In genomic region chr2:160317113-160318099, GRCh38 we compare ENCODE assay signal across 12 cellular contexts.
A peak's percentile ranks its signal among the peaks of the same experiment; 100 is the strongest.
DNase-seq lines count a peak whose midpoint lies in the region; ATAC-seq and TF ChIP-seq lines count a peak whose summit lies in the region.
"Had no signal": no experiment of that assay in that cellular context is flagged by ENCODE, and none has a peak within 500 bp of the region (broad histone marks: within the 10 kb centered on the region; RNA-seq: fewer than 3 reads in every experiment).

No MANE protein-coding gene starts in this region.

- H3K27me3 ChIP-seq in HAP-1 (ENCODE audit: low read depth), result no peaks in the 10 kb centered on the region
- no peaks in the 10 kb centered on the region for H3K27me3 ChIP-seq in ascending aorta
- no peaks in the 10 kb centered on the region for H3K27me3 ChIP-seq in sigmoid colon
- no peaks in the 10 kb centered on the region for H3K27me3 ChIP-seq in foreskin keratinocyte

- no peak overlapping the region for H3K4me3 ChIP-seq in HAP-1
- no peak overlapping the region for H3K4me3 ChIP-seq in ascending aorta
- no peak overlapping the region for H3K4me3 ChIP-seq in sigmoid colon
- H3K4me3 ChIP-seq: PC-9 had no signal

- TF ChIP-seq CTCF in ascending aorta (IDR thresholded peaks at IDR 0.05) (no peak), sigmoid colon (IDR thresholded peaks at IDR 0.05) (no peak), foreskin keratinocyte (conservative IDR thresholded peaks at IDR 0.05) (no peak)

- WGBS in sigmoid colon, 2 donors, result 83 to 90% methylated on average over 7 of the region's 7 CpGs

- peak overlapping the region; percentile 32 to 46 for H3K27ac ChIP-seq in ascending aorta
- peak overlapping the region in 3 of 4 donors; percentile 8 to 54 (median 21) for H3K27ac ChIP-seq in sigmoid colon
- H3K27ac ChIP-seq in foreskin keratinocyte, result no peak overlapping the region
- H3K27ac ChIP-seq: PC-9 had no signal

- ATAC-seq in left ventricle myocardium superior (peak; percentile 67), HG03108 (IDR thresholded peaks at IDR 0.05; ENCODE audit: unreplicated experiment) (no peak), GM21576 (IDR thresholded peaks at IDR 0.05; ENCODE audit: unreplicated experiment) (no peak), foreskin keratinocyte (no peak)

- no peak for TF ChIP-seq EP300 in sigmoid colon (IDR thresholded peaks at IDR 0.05)

- intact Hi-C loops in ascending aorta (cut with DNase I) (loop anchor here (5.0 kb wide), 1 partner anchor 205 kb away; no protein-coding TSS in a partner anchor), left ventricle myocardium superior (cut with micrococcal nuclease) (no loop called here), sigmoid colon (cut with DNase I) (no loop called here)

- DNase-seq in HAP-1 (ENCODE audit: low spot score in 2 of 2) (peak; percentile 49 to 82), ascending aorta (ENCODE audit: low spot score in 2 of 2) (no peak), left ventricle myocardium superior (no peak), sigmoid colon (no peak), foreskin keratinocyte (no peak), NOMO-1 treated with DMSO at 0.1 percent for 48 hours (lab: John Stamatoyannopoulos, UW; ENCODE audit: unreplicated experiment) (no peak)
- DNase-seq: activated CD4-positive, alpha-beta T cell treated with anti-CD3 and anti-CD28 coated beads, Interleukin-2, amount 50 U/mL, for 48 hours; activated naive CD4-positive, alpha-beta T cell treated with anti-CD3 and anti-CD28 coated beads for 36 hours; NCI-H187 treated with DMSO at 0.1 percent for 48 hours; PC-9 had no signal

- H3K36me3 ChIP-seq in HAP-1 (replicated peaks) (no peaks in the 10 kb centered on the region), ascending aorta (peaks cover 0 to 7% of the 10 kb centered on the region in 2 donors), sigmoid colon (peaks cover 0 to 8% (median 0%) of the 10 kb centered on the region in 4 donors)

- peaks cover 15% of the 10 kb centered on the region for H3K4me1 ChIP-seq in HAP-1
- peaks cover 5 to 28% of the 10 kb centered on the region in 2 donors for H3K4me1 ChIP-seq in ascending aorta
- H3K4me1 ChIP-seq in sigmoid colon, result peaks cover 0 to 55% (median 45%) of the 10 kb centered on the region in 4 donors
- H3K4me1 ChIP-seq in foreskin keratinocyte, result peaks cover 34% of the 10 kb centered on the region

- in situ Hi-C loops in HAP-1 (cut with MboI; ENCODE audit: low sequenced_read_pairs), result no loop called here

- TF ChIP-seq POLR2A in sigmoid colon (IDR thresholded peaks at IDR 0.05), result no peak

- H3K9me3 ChIP-seq in HAP-1 (no peaks in the 10 kb centered on the region), ascending aorta (no peaks in the 10 kb centered on the region), sigmoid colon (no peaks in the 10 kb centered on the region)

Comparison
In these comparisons a context has a peak if more than half of its experiments do, and no peak if none do; other contexts are left out.
1. DNase-seq: peak in HAP-1 (2 of 2); none in ascending aorta (0 of 2), left ventricle myocardium superior (single experiment), sigmoid colon (single experiment), foreskin keratinocyte (0 of 2) and NOMO-1 treated with DMSO at 0.1 percent for 48 hours (single experiment).